8 cellular contexts compared by ENCODE assay signal in genomic region chr7:99979814-99980225, GRCh38. TPM values are rescaled to one million over a fixed set of nuclear protein-coding genes. Genes with fewer than 3 reads are reported as not detected.
DNase-seq lines count a peak whose midpoint lies in the region; ATAC-seq, FAIRE-seq and TF ChIP-seq lines count a peak whose summit lies in the region.
"Not testable (repeated sequence)": the region's sequence is repeated elsewhere in the genome, so short reads cannot be mapped to it uniquely, and the experiment has no call there.

No MANE protein-coding gene starts in this region.

- in situ Hi-C loops in G401 (cut with HindIII; ENCODE audit: low sequenced_read_pairs); transverse colon (cut with MboI; ENCODE audit: low pct_ligation_motif_present in 1 of 4, low pct_unique_long_range_greater_than_20kb in 1 of 4, low sequenced_read_pairs in 3 of 4): not testable (repeated sequence)

- WGBS in spleen, 5 donors, result 16 to 32% (median 25%) methylated on average over 7 to 10 of the region's 10 CpGs
- WGBS in transverse colon (ENCODE audit: low coverage in 1 of 2), 2 donors, result 0 to 15% methylated on average over 1 to 9 of the region's 10 CpGs

- not testable (repeated sequence) for H3K9me3 ChIP-seq in Loucy (ENCODE audit: insufficient read depth, low read depth, low read length); spleen; transverse colon

- intact Hi-C loops in left colon (cut with DNase I, micrococcal nuclease), result not testable (repeated sequence)
- intact Hi-C loops in spleen (cut with DNase I; ENCODE audit: low total_unique reads) (loop anchor here (10.0 kb wide), 1 partner anchor 95 kb away; no protein-coding TSS in a partner anchor), transverse colon (cut with DNase I; ENCODE audit: low total_unique reads) (loop anchor here (2.0 kb wide), 1 partner anchor 61 kb away; the partner anchor contains the start of gene TRIM4)

- H3K4me3 ChIP-seq in Loucy (ENCODE audit: low read length, poor library complexity, severe bottlenecking); spleen; transverse colon: not testable (repeated sequence)

- ATAC-seq in left colon, result peak; percentile 57

- not testable (repeated sequence) for H3F3A ChIP-seq in Loucy (ENCODE audit: low read depth)

- not testable (repeated sequence) for FAIRE-seq in RCC 7860 (lab: Jason Lieb, UNC)

- H3K4me2 ChIP-seq in Loucy (ENCODE audit: low read depth, low read length, poor library complexity, severe bottlenecking), result peak overlapping the region; percentile 34

- H3K9me2 ChIP-seq in Loucy (replicated peaks; ENCODE audit: low read depth, low read length), result not testable (repeated sequence)

- H3K4me1 ChIP-seq in Loucy (ENCODE audit: insufficient read depth, low read length, poor library complexity, severe bottlenecking); spleen; transverse colon: not testable (repeated sequence)

- not testable (repeated sequence) for H4K20me1 ChIP-seq in Loucy (ENCODE audit: insufficient read depth, low read length, poor library complexity, severe bottlenecking)

- not testable (repeated sequence) for H3K9ac ChIP-seq in Loucy (ENCODE audit: low read depth, low read length, poor library complexity, severe bottlenecking)

- not testable (repeated sequence) for H3K79me2 ChIP-seq in Loucy (ENCODE audit: insufficient read depth, low read length)

- TF ChIP-seq CTCF in Loucy (conservative IDR thresholded peaks at IDR 0.05; ENCODE audit: low read length) (peak; percentile 64), spleen (IDR thresholded peaks at IDR 0.05 in 8 of 11, conservative IDR thresholded peaks at IDR 0.05 in 3 of 11) (peak; percentile 33 to 83 (median 70)), transverse colon (IDR thresholded peaks at IDR 0.05) (peak; percentile 75 to 82 (median 78))

- TF ChIP-seq EP300 in transverse colon (IDR thresholded peaks at IDR 0.05; ENCODE audit: low read depth), result not testable (repeated sequence)

- not testable (repeated sequence) for H3K27ac ChIP-seq in spleen, transverse colon

- DNase-seq in G401 (ENCODE audit: low spot score), result peak; percentile 59
- peak; percentile 24 for DNase-seq in RCC 7860 (ENCODE audit: low spot score)
- peak; percentile 14 for DNase-seq in activated CD8-positive, alpha-beta memory T cell treated with anti-CD3 and anti-CD28 coated beads, Interleukin-2, amount 50 U/mL, for 1 hour (ENCODE audit: extremely low read depth)
- peak; percentile 50 for DNase-seq in cerebellar cortex (ENCODE audit: low spot score)
- peak in 1 of 2 donors; percentile 77 for DNase-seq in left colon
- DNase-seq in spleen, result peak; percentile 84
- DNase-seq in transverse colon, result peak; percentile 69

- not testable (repeated sequence) for TF ChIP-seq POLR2A in spleen (IDR thresholded peaks at IDR 0.05); transverse colon (IDR thresholded peaks at IDR 0.05)

- H3K27me3 ChIP-seq in Loucy (ENCODE audit: insufficient read depth, low read length, poor library complexity, severe bottlenecking); transverse colon: not testable (repeated sequence)
- peaks cover 0 to 16% (median 0%) of the 10 kb centered on the region in 7 donors for H3K27me3 ChIP-seq in spleen (replicated peaks in 1 of 7)

- H3K36me3 ChIP-seq in Loucy (ENCODE audit: insufficient read depth, low read length); spleen; transverse colon: not testable (repeated sequence)

- H2AFZ ChIP-seq in Loucy (ENCODE audit: low read length), result peak overlapping the region; percentile 73; the same call in 1 of the 2 replicates

RNA-seq across cellular contexts. Expression of gene AZGP1, which starts 4.0 kb away (rescaled TPM):
- total RNA-seq in G401 (2014; rRNA removed; shearing (Covaris generic)), result 1.1 TPM in 1 of 2 replicates, not detected in the other
- total RNA-seq in left colon (1 to 10 TPM; 3.4 to 4.8 TPM), spleen (under 1 TPM in 1 of 7 donors, not detected in 6; 0.79 TPM), transverse colon (10 to 100 TPM in 1 of 4 donors, 1 to 10 TPM in 1, not detected in 2; 3.2 to 17.1 TPM)
- 1 to 10 TPM in 1 of 3 donors, under 1 TPM in 2; 0.13 to 2.3 (median 0.36) TPM for polyA plus RNA-seq in spleen

RNA-seq across cellular contexts. Expression of gene ZKSCAN1, which starts 35.6 kb away (rescaled TPM):
- total RNA-seq in G401 (2014; rRNA removed; shearing (Covaris generic)), result 13.8 and 19.4 TPM in 2 replicates
- total RNA-seq in left colon (100 to 1,000 TPM; 127 to 133 TPM), spleen (10 to 100 TPM; 29.7 to 77.9 (median 65.7) TPM), transverse colon (10 to 100 TPM; 63.1 to 97.5 (median 84.5) TPM)
- polyA plus RNA-seq in spleen, result 10 to 100 TPM in 2 of 3 donors, 1 to 10 TPM in 1; 7.3 to 11.5 (median 10.6) TPM

RNA-seq across cellular contexts. Expression of gene GJC3, which starts 50.4 kb away (rescaled TPM):
- not detected in 2 replicates for total RNA-seq in G401 (2014; rRNA removed; shearing (Covaris generic))
- total RNA-seq in left colon (not detected), spleen (1 to 10 TPM in 1 of 7 donors, under 1 TPM in 1, not detected in 5; 0.47 to 1.0 TPM), transverse colon (not detected)
- under 1 TPM in 2 of 3 donors, not detected in 1; 0.29 to 0.53 TPM for polyA plus RNA-seq in spleen
